In genomic region chr17:1298616-1299015, GRCh38 we compare ENCODE assay signal across 13 cellular contexts. TPM values are rescaled to one million over a fixed set of nuclear protein-coding genes. Genes with fewer than 3 reads are reported as not detected.
DNase-seq lines count a peak whose midpoint lies in the region; ATAC-seq and TF ChIP-seq lines count a peak whose summit lies in the region.
"Had no signal": no experiment of that assay in that cellular context is flagged by ENCODE, and none has a peak within 500 bp of the region (broad histone marks: within the 10 kb centered on the region; RNA-seq: fewer than 3 reads in every experiment).

No MANE protein-coding gene starts in this region.

- POLR2A ChIA-PET in activated CD8-positive, alpha-beta T cell treated with anti-CD3 and anti-CD28 coated beads, Interleukin-2, amount 10 ng/mL, durations not matched to agents 7 days and 5 days (lab: Charles Lee): no interaction called here

- peak overlapping the region; percentile 46 for H3K27ac Mint-ChIP-seq in activated CD8-positive, alpha-beta T cell treated with anti-CD3 and anti-CD28 coated beads, Interleukin-2, amount 10 ng/mL, durations not matched to agents 7 days and 5 days

- TF ChIP-seq CTCF in foreskin keratinocyte (conservative IDR thresholded peaks at IDR 0.05): no peak

- peaks cover 60% of the 10 kb centered on the region for H3K4me1 Mint-ChIP-seq in activated CD8-positive, alpha-beta T cell treated with anti-CD3 and anti-CD28 coated beads, Interleukin-2, amount 10 ng/mL, durations not matched to agents 7 days and 5 days (ENCODE audit: low read depth)

- no peaks in the 10 kb centered on the region for H3K9me3 Mint-ChIP-seq in activated CD8-positive, alpha-beta T cell treated with anti-CD3 and anti-CD28 coated beads, Interleukin-2, amount 10 ng/mL, durations not matched to agents 7 days and 5 days (ENCODE audit: insufficient read depth)

- peak overlapping the region; percentile 36 for H3K4me3 Mint-ChIP-seq in activated CD8-positive, alpha-beta T cell treated with anti-CD3 and anti-CD28 coated beads, Interleukin-2, amount 10 ng/mL, durations not matched to agents 7 days and 5 days
- H3K4me3 Mint-ChIP-seq: T-helper 1 cell treated with Interleukin-12 subunit alpha and Interleukin-12 subunit beta and Interleukin-4 antibody, amounts not matched to agents 30 μg/mL and 1 μg/mL, for 36 hours had no signal

- no peak overlapping the region for H3K4me3 ChIP-seq in H7 (ENCODE audit: insufficient read depth, low read depth, low read length)
- H3K4me3 ChIP-seq: coronary artery, HAP-1 had no signal

- ATAC-seq in activated CD8-positive, alpha-beta T cell treated with anti-CD3 and anti-CD28 coated beads, Interleukin-2, amount 10 ng/mL, durations not matched to agents 7 days and 5 days: peak; percentile 45
- peak; percentile 53 for ATAC-seq in foreskin keratinocyte
- no peak for ATAC-seq in GM21381 (IDR thresholded peaks at IDR 0.05; ENCODE audit: unreplicated experiment)
- ATAC-seq in GM18858 (IDR thresholded peaks at IDR 0.05; ENCODE audit: unreplicated experiment): no peak

- peak; percentile 92 for DNase-seq in H7
- peak; percentile 59 for DNase-seq in activated CD8-positive, alpha-beta T cell treated with anti-CD3 and anti-CD28 coated beads, Interleukin-2, amount 10 ng/mL, durations not matched to agents 7 days and 5 days
- no peak for DNase-seq in foreskin keratinocyte
- DNase-seq in stimulated activated CD4-positive, alpha-beta T cell treated with anti-CD3 and anti-CD28 coated beads, Interleukin-2, amount 100 ng/mL, for 48 hours: peak; percentile 17 to 24
- no peak for DNase-seq in cortex of kidney (lab: John Stamatoyannopoulos, UW)
- no peak for DNase-seq in DMS153 (lab: John Stamatoyannopoulos, UW)

- no peaks in the 10 kb centered on the region for H3K36me3 ChIP-seq in H7 (replicated peaks; ENCODE audit: control insufficient read depth, insufficient read depth, low read length)
- H3K36me3 ChIP-seq: HAP-1 had no signal

- H3K36me3 Mint-ChIP-seq in activated CD8-positive, alpha-beta T cell treated with anti-CD3 and anti-CD28 coated beads, Interleukin-2, amount 10 ng/mL, durations not matched to agents 7 days and 5 days (ENCODE audit: low read depth): peaks cover under 1% of the 10 kb centered on the region

- peaks cover 12% of the 10 kb centered on the region for H3K27me3 Mint-ChIP-seq in activated CD8-positive, alpha-beta T cell treated with anti-CD3 and anti-CD28 coated beads, Interleukin-2, amount 10 ng/mL, durations not matched to agents 7 days and 5 days (ENCODE audit: low read depth)

- H3K27ac ChIP-seq in foreskin keratinocyte: no peak overlapping the region
- H3K27ac ChIP-seq: coronary artery had no signal

- no peaks in the 10 kb centered on the region for H3K4me1 ChIP-seq in foreskin keratinocyte
- H3K4me1 ChIP-seq: HAP-1 had no signal

- CTCF ChIA-PET in activated CD8-positive, alpha-beta T cell treated with anti-CD3 and anti-CD28 coated beads, Interleukin-2, amount 10 ng/mL, durations not matched to agents 7 days and 5 days (lab: Charles Lee): interaction anchor here (0.5 to 2.2 kb wide), 3 partner anchors 34 to 350 kb away, joined by 3 to 11 read pairs (median 4); no protein-coding TSS in a partner anchor

- peaks cover 4% of the 10 kb centered on the region for H3K27me3 ChIP-seq in H7 (ENCODE audit: control insufficient read depth, insufficient read depth, low read length)
- peaks cover 35% of the 10 kb centered on the region for H3K27me3 ChIP-seq in foreskin keratinocyte

RNA-seq across cellular contexts. Expression of gene TRARG1, which starts 19.2 kb away (rescaled TPM):
- total RNA-seq in H7 (2014; rRNA removed; shearing (Covaris generic)): not detected in 2 replicates
- 1 to 10 TPM in 1 of 2 experiments, under 1 TPM in 1; 0.78 to 1.3 TPM for total RNA-seq in activated CD8-positive, alpha-beta T cell treated with anti-CD3 and anti-CD28 coated beads, Interleukin-2, amount 10 ng/mL, durations not matched to agents 7 days and 5 days
- total RNA-seq in foreskin keratinocyte: not detected in 2 replicates
- not detected in 2 replicates for polyA plus RNA-seq in foreskin keratinocyte
- total RNA-seq: LHCN-M2 had no signal
- polyA plus RNA-seq: keratinocyte had no signal

RNA-seq across cellular contexts. Expression of gene BHLHA9, which starts 28.4 kb away (rescaled TPM):
- not detected in 2 replicates for total RNA-seq in H7 (2014; rRNA removed; shearing (Covaris generic))
- not detected for total RNA-seq in activated CD8-positive, alpha-beta T cell treated with anti-CD3 and anti-CD28 coated beads, Interleukin-2, amount 10 ng/mL, durations not matched to agents 7 days and 5 days
- total RNA-seq in foreskin keratinocyte: not detected in 2 replicates
- polyA plus RNA-seq in foreskin keratinocyte: not detected in 2 replicates
- total RNA-seq: LHCN-M2 had no signal
- polyA plus RNA-seq: keratinocyte had no signal

Comparison
In these comparisons a context has a peak if more than half of its experiments do, and no peak if none do; other contexts are left out.
1. DNase-seq: peak in H7 (single experiment), activated CD8-positive, alpha-beta T cell treated with anti-CD3 and anti-CD28 coated beads, Interleukin-2, amount 10 ng/mL, durations not matched to agents 7 days and 5 days (single experiment) and stimulated activated CD4-positive, alpha-beta T cell treated with anti-CD3 and anti-CD28 coated beads, Interleukin-2, amount 100 ng/mL, for 48 hours (2 of 2); none in foreskin keratinocyte (0 of 2), cortex of kidney (single experiment) and DMS153 (single experiment).
2. ATAC-seq: peak in activated CD8-positive, alpha-beta T cell treated with anti-CD3 and anti-CD28 coated beads, Interleukin-2, amount 10 ng/mL, durations not matched to agents 7 days and 5 days (single experiment) and foreskin keratinocyte (single experiment); none in GM21381 (single experiment) and GM18858 (single experiment).